8 cellular contexts compared by ENCODE assay signal in the genomic region with DNA sequence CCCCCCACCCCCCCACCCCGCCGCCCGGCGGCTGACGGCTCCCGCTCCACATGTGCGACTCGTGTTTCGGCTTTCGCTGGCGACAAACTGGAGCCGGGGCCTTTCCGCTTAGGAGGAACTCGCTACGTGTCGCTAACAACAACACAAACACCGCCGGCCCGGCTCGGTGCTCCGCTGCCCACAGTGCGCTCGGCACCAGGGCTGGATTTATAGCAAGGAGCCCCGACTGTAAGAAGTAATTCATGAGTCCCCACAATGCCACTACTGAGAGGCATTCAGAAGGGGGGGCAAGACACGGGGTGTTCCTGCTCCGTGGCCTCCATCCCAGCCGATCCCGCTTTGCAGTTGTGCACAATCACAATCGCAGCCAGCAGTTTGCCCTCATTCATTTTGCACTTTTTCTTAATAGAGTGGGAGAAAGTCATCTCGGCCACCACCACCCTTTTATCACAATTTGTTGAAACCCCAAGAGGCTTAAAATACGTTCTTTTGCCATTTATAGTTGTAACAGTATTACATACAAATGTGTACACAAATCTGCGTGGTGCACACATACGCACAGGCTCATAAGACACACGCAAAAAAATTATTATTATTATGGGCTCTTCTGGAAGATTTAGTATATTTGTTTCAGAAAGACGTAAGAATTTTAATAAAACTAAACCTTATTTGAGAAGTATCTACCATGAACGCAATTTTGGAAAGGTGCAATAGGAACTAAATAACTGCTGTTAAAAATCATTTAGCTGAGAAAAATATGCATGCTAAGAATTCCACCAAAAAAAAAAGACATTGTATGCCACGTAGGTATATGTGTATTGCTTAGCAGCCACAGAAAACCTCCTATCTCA. TPM values are rescaled to one million over a fixed set of nuclear protein-coding genes. Genes with fewer than 3 reads are reported as not detected.
DNase-seq lines count a peak whose midpoint lies in the region; ATAC-seq and TF ChIP-seq lines count a peak whose summit lies in the region.

No MANE protein-coding gene starts in this region.

- no peaks in the 10 kb centered on the region for H3K9me3 ChIP-seq in MG63
- no peaks in the 10 kb centered on the region for H3K9me3 ChIP-seq in mucosa of descending colon

- intact Hi-C loops in mucosa of descending colon (cut with DNase I, micrococcal nuclease): no loop called here

- no peak overlapping the region for H3K4me3 ChIP-seq in MG63
- no peak overlapping the region for H3K4me3 ChIP-seq in epithelial cell of esophagus (ENCODE audit: low read length)
- no peak overlapping the region for H3K4me3 ChIP-seq in mucosa of descending colon

- no peak for TF ChIP-seq CTCF in epithelial cell of esophagus (IDR thresholded peaks at IDR 0.05; ENCODE audit: insufficient read depth, low read depth, low read length, missing control alignments)
- TF ChIP-seq CTCF in mucosa of descending colon (IDR thresholded peaks at IDR 0.05): no peak

- no peaks in the 10 kb centered on the region for H3K4me1 ChIP-seq in mucosa of descending colon (ENCODE audit: low read depth)

- no peaks in the 10 kb centered on the region for H3K27me3 ChIP-seq in MG63

- DNase-seq in D341Med (ENCODE audit: low spot score) (peak; percentile 72), MG63 (peak; percentile 48), epithelial cell of esophagus (ENCODE audit: low read depth) (peak; percentile 6), mucosa of descending colon (peak; percentile 13 to 65 (median 32)), NCI-H446 treated with DMSO at 0.1 percent for 48 hours (lab: John Stamatoyannopoulos, UW) (no peak), T-helper 1 cell (no peak)

- ATAC-seq in mucosa of descending colon: peak; percentile 38
- ATAC-seq in GM18511 (IDR thresholded peaks at IDR 0.05; ENCODE audit: unreplicated experiment): no peak
- ATAC-seq in GM18498 (IDR thresholded peaks at IDR 0.05; ENCODE audit: unreplicated experiment): no peak

- H3K36me3 ChIP-seq in MG63: no peaks in the 10 kb centered on the region
- H3K36me3 ChIP-seq in mucosa of descending colon (ENCODE audit: low read depth): no peaks in the 10 kb centered on the region

RNA-seq across cellular contexts. Expression of a gene that starts 48.1 kb away (rescaled TPM):
- 1.7 and 5.1 TPM in 2 replicates for total RNA-seq in MG63 (2014; rRNA removed; shearing (Covaris generic); ENCODE audit: low replicate concordance)
- 10 to 100 TPM in 1 of 3 donors, 1 to 10 TPM in 2; 3.8 to 16.6 (median 7.5) TPM for total RNA-seq in mucosa of descending colon

Comparison
In these comparisons a context has a peak if more than half of its experiments do, and no peak if none do; other contexts are left out.
1. DNase-seq: peak in D341Med (single experiment), MG63 (single experiment), epithelial cell of esophagus (single experiment) and mucosa of descending colon (3 of 3); none in NCI-H446 treated with DMSO at 0.1 percent for 48 hours (single experiment) and T-helper 1 cell (0 of 5).